ENCODE assay signal across 11 cellular contexts in genomic region chr4:119498520-119498919, GRCh38.
DNase-seq lines count a peak whose midpoint lies in the region; ATAC-seq, FAIRE-seq and TF ChIP-seq lines count a peak whose summit lies in the region.
"Had no signal": no experiment of that assay in that cellular context is flagged by ENCODE, and none has a peak within 500 bp of the region (broad histone marks: within the 10 kb centered on the region; RNA-seq: fewer than 3 reads in every experiment).

No MANE protein-coding gene starts in this region.

- DNase-seq in NCI-H2029 (lab: John Stamatoyannopoulos, UW), result peak; percentile 10
- peak; percentile 87 for DNase-seq in left kidney (ENCODE audit: low read depth, low spot score)
- DNase-seq in spleen, result peak; percentile 57
- DNase-seq in small intestine, result no peak
- no peak for DNase-seq in NCI-H526 treated with DMSO at 0.1 percent for 48 hours (lab: John Stamatoyannopoulos, UW)
- DNase-seq: activated T-cell treated with anti-CD3 and anti-CD28 coated beads, Interleukin-2, amount 50 U/mL, for 48 hours; upper lobe of left lung had no signal

- H3K4me1 ChIP-seq in spleen (peaks cover 0 to 12% (median 0%) of the 10 kb centered on the region in 6 donors), small intestine (ENCODE audit: control insufficient read depth in 2 of 2, insufficient read depth in 1 of 2, low read depth in 1 of 2, low read length in 1 of 2) (no peaks in the 10 kb centered on the region)
- H3K4me1 ChIP-seq: upper lobe of left lung had no signal

- H3K27ac Mint-ChIP-seq in brain, result peak overlapping the region; percentile 6 to 92 (median 87)

- no peak for TF ChIP-seq CTCF in brain (conservative IDR thresholded peaks at IDR 0.05)
- TF ChIP-seq CTCF in spleen (IDR thresholded peaks at IDR 0.05 in 8 of 11, conservative IDR thresholded peaks at IDR 0.05 in 3 of 11), result no peak

- no peak for TF ChIP-seq POLR2A in spleen (IDR thresholded peaks at IDR 0.05)

- FAIRE-seq in small intestine (lab: Jason Lieb, UNC), result no peak

- H3K9me3 ChIP-seq in spleen (no peaks in the 10 kb centered on the region), small intestine (ENCODE audit: control insufficient read depth, low read depth) (no peaks in the 10 kb centered on the region)
- H3K9me3 ChIP-seq: upper lobe of left lung had no signal

- intact Hi-C loops in spleen (cut with DNase I; ENCODE audit: low total_unique reads), result no loop called here

- peaks cover 50% of the 10 kb centered on the region for H3K36me3 Mint-ChIP-seq in brain

- H3K4me3 ChIP-seq in spleen (no peak overlapping the region), small intestine (ENCODE audit: low read depth in 1 of 2, low read length in 2 of 2) (no peak overlapping the region)
- H3K4me3 ChIP-seq: SK-N-MC, upper lobe of left lung had no signal

- peak overlapping the region in 1 of 5 experiments; percentile 20 for H3K4me3 Mint-ChIP-seq in brain

- H3K36me3 ChIP-seq in spleen, result peaks cover 0 to 94% (median 38%) of the 10 kb centered on the region in 6 donors
- peaks cover 3 to 5% of the 10 kb centered on the region in 2 donors for H3K36me3 ChIP-seq in small intestine (ENCODE audit: control insufficient read depth in 2 of 2, insufficient read depth in 2 of 2, low read length in 2 of 2)

- H3K27ac ChIP-seq in spleen, result peak overlapping the region in 6 of 8 donors; percentile 20 to 67 (median 60)
- H3K27ac ChIP-seq in small intestine (ENCODE audit: low read depth in 1 of 2, low read length in 1 of 2), result no peak overlapping the region
- H3K27ac ChIP-seq: SK-N-MC, upper lobe of left lung had no signal

- ATAC-seq in GM19395 (IDR thresholded peaks at IDR 0.05; ENCODE audit: unreplicated experiment), result no peak
- ATAC-seq in HG02885 (IDR thresholded peaks at IDR 0.05; ENCODE audit: poor library complexity, unreplicated experiment), result no peak

- WGBS in spleen, 5 donors, result 54 to 71% (median 60%) methylated on average over 3 of the region's 3 CpGs
- 65 to 86% (median 70%) methylated on average over 3 of the region's 3 CpGs for WGBS in small intestine, 3 donors

- H3K27me3 ChIP-seq in spleen (replicated peaks in 1 of 7) (no peaks in the 10 kb centered on the region), small intestine (ENCODE audit: control insufficient read depth in 2 of 2, insufficient read depth in 2 of 2, low read length in 2 of 2) (no peaks in the 10 kb centered on the region)
- H3K27me3 ChIP-seq: upper lobe of left lung had no signal

- H3K9me3 Mint-ChIP-seq in brain, result no peaks in the 10 kb centered on the region

- H3K27me3 Mint-ChIP-seq in brain, result no peaks in the 10 kb centered on the region

- H3K4me1 Mint-ChIP-seq in brain, result peaks cover 17% of the 10 kb centered on the region

Comparison
In these comparisons a context has a peak if more than half of its experiments do, and no peak if none do; other contexts are left out.
1. DNase-seq: peak in NCI-H2029 (single experiment), left kidney (single experiment) and spleen (single experiment); none in small intestine (single experiment) and NCI-H526 treated with DMSO at 0.1 percent for 48 hours (single experiment).
2. H3K27ac ChIP-seq: peak in spleen (6 of 8); none in small intestine (0 of 2).